ENCODE assay signal across 8 cellular contexts in genomic region chr18:48946329-48946835, GRCh38. TPM values are rescaled to one million over a fixed set of nuclear protein-coding genes. Genes with fewer than 3 reads are reported as not detected.
DNase-seq lines count a peak whose midpoint lies in the region; ATAC-seq, FAIRE-seq and TF ChIP-seq lines count a peak whose summit lies in the region.

No MANE protein-coding gene starts in this region.

- H3K9me3 ChIP-seq in HCT116 (ENCODE audit: control insufficient read depth in 1 of 2, insufficient read depth in 1 of 2, low read depth in 1 of 2, low read length in 2 of 2) (no peaks in the 10 kb centered on the region), T-helper 17 cell (ENCODE audit: control insufficient read depth, low read length, poor library complexity, severe bottlenecking) (no peaks in the 10 kb centered on the region), tibial nerve (no peaks in the 10 kb centered on the region)

- H3K27ac ChIP-seq in HCT116 (ENCODE audit: low read depth, low read length) (no peak overlapping the region), tibial nerve (peak overlapping the region in 3 of 4 donors; percentile 55 to 95 (median 81))

- peak overlapping the region; percentile 98 for H3K27ac Mint-ChIP-seq in T-helper 17 cell

- no peak overlapping the region for H3K9ac ChIP-seq in HCT116 (ENCODE audit: low read length)

- CTCF ChIA-PET in AG04449 (lab: Yijun Ruan, JAX) = interaction anchor here (1.1 to 3.4 kb wide), 4 partner anchors 115 to 471 kb away, joined by 3 to 11 read pairs (median 6); no protein-coding TSS in a partner anchor
- CTCF ChIA-PET in HCT116 (lab: Charles Lee) = interaction anchor here (0.8 kb wide), 1 partner anchor 9 kb away, joined by 5 read pairs; no protein-coding TSS in a partner anchor

- RAD21 ChIA-PET in HCT116 (lab: Charles Lee; ENCODE audit: low non-redundant PET in 1 of 2, low total read pairs in 2 of 2, uncharacterized antibody in 2 of 2, unreplicated experiment in 2 of 2) = no interaction called here

- peaks cover 84 to 99% of the 10 kb centered on the region in 2 experiments for H3K4me1 ChIP-seq in HCT116 (ENCODE audit: control insufficient read depth in 1 of 2, insufficient read depth in 2 of 2, low read length in 2 of 2)
- H3K4me1 ChIP-seq in tibial nerve = peaks cover 0 to 82% (median 50%) of the 10 kb centered on the region in 4 donors

- TF ChIP-seq POLR2A in HCT116 (IDR thresholded peaks at IDR 0.05; ENCODE audit: borderline replicate concordance, extremely low read depth, insufficient read depth, insufficient read length) (no peak), tibial nerve (IDR thresholded peaks at IDR 0.05) (no peak)

- H3K27me3 ChIP-seq in HCT116 (ENCODE audit: insufficient read depth, low read length) (peaks cover 28% of the 10 kb centered on the region; the same call in 1 of the 2 replicates), tibial nerve (no peaks in the 10 kb centered on the region)

- TF ChIP-seq RAD21 in HCT116 (IDR thresholded peaks at IDR 0.05; ENCODE audit: low read depth) = no peak

- WGBS in tibial nerve, 2 donors = 56% methylated on average over 8 of the region's 8 CpGs

- ATAC-seq in HCT116 (no peak), T-helper 17 cell (no peak), HG02759 (IDR thresholded peaks at IDR 0.05; ENCODE audit: unreplicated experiment) (no peak)

- H3K9me2 ChIP-seq in HCT116 (ENCODE audit: insufficient read depth) = no peaks in the 10 kb centered on the region

- FAIRE-seq in islet of Langerhans (lab: Jason Lieb, UNC) = peak; percentile 77

- H3K4me3 ChIP-seq in AG04449 (ENCODE audit: low read depth, low read length) (peak overlapping the region; percentile 87), HCT116 (replicated peaks in 1 of 2; ENCODE audit: low read depth in 1 of 2, low read length in 2 of 2) (no peak overlapping the region), tibial nerve (peak overlapping the region in 2 of 4 donors; percentile 8 to 83)

- no peak overlapping the region for H2AFZ ChIP-seq in HCT116 (ENCODE audit: low read depth, low read length, poor library complexity, severe bottlenecking)

- H3K27me3 Mint-ChIP-seq in T-helper 17 cell = no peaks in the 10 kb centered on the region

- no peak for TF ChIP-seq EP300 in tibial nerve (IDR thresholded peaks at IDR 0.05)

- intact Hi-C loops in HCT116 (cut with micrococcal nuclease) = loop anchor here (5.0 to 10.0 kb wide), 4 partner anchors 71 to 272 kb away; no protein-coding TSS in a partner anchor

- H4K20me1 ChIP-seq in HCT116 (ENCODE audit: insufficient read depth) = peaks cover 3% of the 10 kb centered on the region; the same call in 1 of the 2 replicates

- H3K4me1 Mint-ChIP-seq in T-helper 17 cell = peaks cover 65% of the 10 kb centered on the region

- H3K4me2 ChIP-seq in HCT116 (ENCODE audit: low read length) = peak overlapping the region; percentile 79; the same call in 1 of the 2 replicates

- H3K36me3 ChIP-seq in HCT116 (ENCODE audit: control insufficient read depth in 1 of 2, insufficient read depth in 2 of 2, low read length in 2 of 2) (no peaks in the 10 kb centered on the region), tibial nerve (peaks cover 0 to 20% (median 0%) of the 10 kb centered on the region in 3 donors)

- H3K36me3 Mint-ChIP-seq in T-helper 17 cell (ENCODE audit: low read depth) = peaks cover 9% of the 10 kb centered on the region

- BruUV-seq in HCT116 (replicated peaks; lab: Mats Ljungman, UMichigan) = no TSS peak

- H3K4me3 Mint-ChIP-seq in T-helper 17 cell = peak overlapping the region; percentile 95

- POLR2A ChIA-PET in AG04449 (lab: Yijun Ruan, JAX) (interaction anchor here (0.7 kb wide), 1 partner anchor 94 kb away, joined by 3 read pairs; no protein-coding TSS in a partner anchor), HCT116 (lab: Charles Lee) (no interaction called here)

- DNase-seq in AG04449 (ENCODE audit: low read depth, low spot score) (no peak), HCT116 (ENCODE audit: low read depth, low spot score) (no peak), T-helper 17 cell (no peak), tibial nerve (ENCODE audit: low spot score in 2 of 2) (no peak), NCI-H2227 treated with DMSO at 0.1 percent for 48 hours (lab: John Stamatoyannopoulos, UW) (no peak), NCI-H2171 (lab: John Stamatoyannopoulos, UW) (no peak)

- TF ChIP-seq CTCF in AG04449 (IDR thresholded peaks at IDR 0.05; ENCODE audit: insufficient read depth, low read length, missing control alignments) = no peak
- TF ChIP-seq CTCF in HCT116 (IDR thresholded peaks at IDR 0.05 in 2 of 3, conservative IDR thresholded peaks at IDR 0.05 in 1 of 3; ENCODE audit: borderline replicate concordance in 1 of 3, insufficient read depth in 1 of 3, low read depth in 2 of 3, low read length in 2 of 3) = no peak
- TF ChIP-seq CTCF in tibial nerve (IDR thresholded peaks at IDR 0.05) = no peak

- peaks cover 25% of the 10 kb centered on the region for H3K79me2 ChIP-seq in HCT116 (ENCODE audit: insufficient read depth, low read length)

TF ChIP-seq in HCT116, 20 proteins besides CTCF, POLR2A, EP300 and RAD21:
- TF ChIP-seq ATF3 (IDR thresholded peaks at IDR 0.05) (no peak), YY1 (IDR thresholded peaks at IDR 0.05; ENCODE audit: extremely low read depth, insufficient replicate concordance, low read depth, low read length) (no peak), MAX (IDR thresholded peaks at IDR 0.05) (no peak), POLR2AphosphoS5 (IDR thresholded peaks at IDR 0.05; ENCODE audit: low read depth, low read length) (no peak), SIN3A (IDR thresholded peaks at IDR 0.05; ENCODE audit: low read depth) (no peak), EZH2 (IDR thresholded peaks at IDR 0.05) (no peak), ZNF274 (IDR thresholded peaks at IDR 0.05; ENCODE audit: low read depth, low read length) (no peak), SP1 (IDR thresholded peaks at IDR 0.05; ENCODE audit: low read depth) (no peak), TCF7L2 (IDR thresholded peaks at IDR 0.05; ENCODE audit: borderline replicate concordance, extremely low read depth, insufficient read depth, insufficient read length) (no peak), EZH2phosphoT487 (IDR thresholded peaks at IDR 0.05; ENCODE audit: borderline replicate concordance) (no peak), CEBPB (IDR thresholded peaks at IDR 0.05; ENCODE audit: low read depth) (no peak), CBX3 (IDR thresholded peaks at IDR 0.05; ENCODE audit: low read depth) (no peak)
TF ChIP-seq in HCT116: peak in this region for 0.

RNA-seq across cellular contexts. Expression of gene SMAD7, which starts 4.4 kb away (rescaled TPM):
- total RNA-seq in HCT116 (2021; ENCODE audit: unreplicated experiment) (7.2 TPM), T-helper 17 cell (100 to 1,000 TPM; 161 to 181 TPM), tibial nerve (10 to 100 TPM; 34.3 to 56.8 (median 35.6) TPM)
- polyA plus RNA-seq in HCT116 (2012) = 3.6 and 4.2 TPM in 2 replicates
